In the genomic region with DNA sequence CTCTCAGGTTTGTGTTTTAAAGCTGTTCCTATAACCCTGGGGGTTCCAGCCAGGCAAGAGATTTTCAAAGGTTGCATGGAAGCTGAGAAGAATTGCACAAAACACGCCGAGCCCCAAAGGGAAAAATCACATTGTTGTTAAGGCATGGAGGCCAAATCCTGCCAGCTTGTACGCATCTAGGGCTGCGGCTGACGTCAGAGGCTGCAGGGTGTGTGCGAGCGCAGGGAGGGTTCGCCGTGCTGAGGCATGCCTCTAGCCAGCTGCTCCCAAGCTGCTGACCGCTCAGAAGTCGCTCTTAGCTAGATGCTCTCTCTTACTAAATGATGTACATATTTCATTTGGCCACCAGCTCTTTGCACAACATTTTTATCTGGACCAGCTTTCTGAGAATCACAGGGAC, we compare ENCODE assay signal across 16 cellular contexts.
DNase-seq lines count a peak whose midpoint lies in the region; ATAC-seq and TF ChIP-seq lines count a peak whose summit lies in the region.
"Had no signal": no experiment of that assay in that cellular context is flagged by ENCODE, and none has a peak within 500 bp of the region (broad histone marks: within the 10 kb centered on the region; RNA-seq: fewer than 3 reads in every experiment).

No MANE protein-coding gene starts in this region.

- H3K27me3 Mint-ChIP-seq in activated CD8-positive, alpha-beta T cell treated with anti-CD3 and anti-CD28 coated beads, Interleukin-2, amount 10 ng/mL, durations not matched to agents 7 days and 5 days (ENCODE audit: low read depth): no peaks in the 10 kb centered on the region

- no peaks in the 10 kb centered on the region for H3K4me1 ChIP-seq in sigmoid colon
- H3K4me1 ChIP-seq: parathyroid adenoma had no signal

- peak; percentile 23 for DNase-seq in GM04503 (ENCODE audit: low read depth)
- DNase-seq in SHP77 treated with DMSO at 0.1 percent for 48 hours (lab: John Stamatoyannopoulos, UW): peak; percentile 96
- peak; percentile 93 for DNase-seq in Right ventricle myocardium superior
- peak; percentile 90 for DNase-seq in sigmoid colon
- DNase-seq in activated CD8-positive, alpha-beta T cell treated with anti-CD3 and anti-CD28 coated beads, Interleukin-2, amount 10 ng/mL, durations not matched to agents 7 days and 5 days: no peak
- DNase-seq in activated CD4-positive, alpha-beta T cell treated with anti-CD3 and anti-CD28 coated beads for 4 hours: no peak
- DNase-seq in hepatic stellate cell (ENCODE audit: low spot score): no peak
- DNase-seq in NCI-H1048 (lab: John Stamatoyannopoulos, UW): no peak
- DNase-seq: activated naive CD4-positive, alpha-beta T cell treated with anti-CD3 and anti-CD28 coated beads, Interleukin-2, amount 10 ng/mL, durations not matched to agents 7 days and 5 days; BE2C; caudate nucleus; DND-41; OCI-M1; stimulated activated CD8-positive, alpha-beta memory T cell treated with anti-CD3 and anti-CD28 coated beads, Interleukin-4, amount 100 ng/mL, for 48 hours had no signal

- no peak overlapping the region for H3K27ac ChIP-seq in sigmoid colon
- H3K27ac ChIP-seq: HL-60, parathyroid adenoma had no signal

- no peaks in the 10 kb centered on the region for H3K9me3 ChIP-seq in sigmoid colon
- H3K9me3 ChIP-seq: BE2C had no signal

- TF ChIP-seq CTCF in sigmoid colon (IDR thresholded peaks at IDR 0.05): no peak

- no peak overlapping the region for H3K4me3 ChIP-seq in sigmoid colon

- no peak for TF ChIP-seq POLR2A in sigmoid colon (IDR thresholded peaks at IDR 0.05)

- no peaks in the 10 kb centered on the region for H3K36me3 ChIP-seq in sigmoid colon
- H3K36me3 ChIP-seq: BE2C had no signal

- H3K27ac Mint-ChIP-seq in activated CD8-positive, alpha-beta T cell treated with anti-CD3 and anti-CD28 coated beads, Interleukin-2, amount 10 ng/mL, durations not matched to agents 7 days and 5 days: no peak overlapping the region
- H3K27ac Mint-ChIP-seq: activated naive CD4-positive, alpha-beta T cell treated with anti-CD3 and anti-CD28 coated beads, Interleukin-2, amount 10 ng/mL, durations not matched to agents 7 days and 5 days had no signal

- POLR2A ChIA-PET in activated CD8-positive, alpha-beta T cell treated with anti-CD3 and anti-CD28 coated beads, Interleukin-2, amount 10 ng/mL, durations not matched to agents 7 days and 5 days (lab: Charles Lee): no interaction called here

- CTCF ChIA-PET in activated CD8-positive, alpha-beta T cell treated with anti-CD3 and anti-CD28 coated beads, Interleukin-2, amount 10 ng/mL, durations not matched to agents 7 days and 5 days (lab: Charles Lee): no interaction called here

- WGBS in sigmoid colon, 2 donors: 77 to 79% methylated on average over 11 of the region's 11 CpGs

- peak; percentile 93 for ATAC-seq in Right ventricle myocardium superior (ENCODE audit: poor library complexity)
- no peak for ATAC-seq in activated CD8-positive, alpha-beta T cell treated with anti-CD3 and anti-CD28 coated beads, Interleukin-2, amount 10 ng/mL, durations not matched to agents 7 days and 5 days

- TF ChIP-seq EP300 in sigmoid colon (IDR thresholded peaks at IDR 0.05): no peak

- intact Hi-C loops in Right ventricle myocardium superior (cut with DNase I) (no loop called here), sigmoid colon (cut with DNase I) (no loop called here)

- H3K27me3 ChIP-seq in sigmoid colon: no peaks in the 10 kb centered on the region
- H3K27me3 ChIP-seq: BE2C had no signal

- H3K36me3 Mint-ChIP-seq in activated CD8-positive, alpha-beta T cell treated with anti-CD3 and anti-CD28 coated beads, Interleukin-2, amount 10 ng/mL, durations not matched to agents 7 days and 5 days (ENCODE audit: low read depth): no peaks in the 10 kb centered on the region
- H3K36me3 Mint-ChIP-seq: activated naive CD4-positive, alpha-beta T cell treated with anti-CD3 and anti-CD28 coated beads, Interleukin-2, amount 10 ng/mL, durations not matched to agents 7 days and 5 days had no signal

- H3K9me3 Mint-ChIP-seq in activated CD8-positive, alpha-beta T cell treated with anti-CD3 and anti-CD28 coated beads, Interleukin-2, amount 10 ng/mL, durations not matched to agents 7 days and 5 days (ENCODE audit: insufficient read depth): no peaks in the 10 kb centered on the region

- H3K4me3 Mint-ChIP-seq in activated CD8-positive, alpha-beta T cell treated with anti-CD3 and anti-CD28 coated beads, Interleukin-2, amount 10 ng/mL, durations not matched to agents 7 days and 5 days: no peak overlapping the region
- H3K4me3 Mint-ChIP-seq: activated naive CD4-positive, alpha-beta T cell treated with anti-CD3 and anti-CD28 coated beads, Interleukin-2, amount 10 ng/mL, durations not matched to agents 7 days and 5 days had no signal

- H3K4me1 Mint-ChIP-seq in activated CD8-positive, alpha-beta T cell treated with anti-CD3 and anti-CD28 coated beads, Interleukin-2, amount 10 ng/mL, durations not matched to agents 7 days and 5 days (ENCODE audit: low read depth): no peaks in the 10 kb centered on the region
- H3K4me1 Mint-ChIP-seq: activated naive CD4-positive, alpha-beta T cell treated with anti-CD3 and anti-CD28 coated beads, Interleukin-2, amount 10 ng/mL, durations not matched to agents 7 days and 5 days had no signal

Comparison
In these comparisons a context has a peak if more than half of its experiments do, and no peak if none do; other contexts are left out.
1. DNase-seq: peak in GM04503 (single experiment), SHP77 treated with DMSO at 0.1 percent for 48 hours (single experiment), Right ventricle myocardium superior (single experiment) and sigmoid colon (single experiment); none in activated CD8-positive, alpha-beta T cell treated with anti-CD3 and anti-CD28 coated beads, Interleukin-2, amount 10 ng/mL, durations not matched to agents 7 days and 5 days (single experiment), activated CD4-positive, alpha-beta T cell treated with anti-CD3 and anti-CD28 coated beads for 4 hours (0 of 2), hepatic stellate cell (single experiment) and NCI-H1048 (single experiment).